Comparison of ENCODE assay signal across 8 cellular contexts in genomic region chr4:70994387-70995099, GRCh38. TPM values are rescaled to one million over a fixed set of nuclear protein-coding genes. Genes with fewer than 3 reads are reported as not detected.
DNase-seq lines count a peak whose midpoint lies in the region; ATAC-seq lines count a peak whose summit lies in the region.

No MANE protein-coding gene starts in this region.

- POLR2A ChIA-PET in CD4-positive, alpha-beta memory T cell (lab: Charles Lee; ENCODE audit: partially characterized antibody): interaction anchor here (0.6 to 4.1 kb wide), 11 partner anchors 10 to 306 kb away, joined by 3 to 44 read pairs (median 5); partner anchors contain the start of genes GRSF1, MOB1B and UTP3

- H3K27ac ChIP-seq in CD4-positive, alpha-beta memory T cell (ENCODE audit: low read depth, low read length): peak overlapping the region; percentile 80

- peak; percentile 18 for ATAC-seq in GM19463 (IDR thresholded peaks at IDR 0.05; ENCODE audit: unreplicated experiment)
- peak; percentile 36 for ATAC-seq in HG03571 (IDR thresholded peaks at IDR 0.05; ENCODE audit: unreplicated experiment)
- peak; percentile 62 for ATAC-seq in memory B cell (ENCODE audit: low read depth)

- H3K27ac Mint-ChIP-seq in CD4-positive, alpha-beta memory T cell: peak overlapping the region; percentile 79 to 98 (median 93)
- H3K27ac Mint-ChIP-seq in activated T-helper 2 cell treated with anti-CD3 and anti-CD28 coated beads, Interferon-gamma antibody, Interleukin-2, Interleukin-4, amounts not matched to agents 10 μg/mL and 5 μg/mL and 100 μg/mL, durations not matched to agents 14 hours and 24 hours and 36 hours: peak overlapping the region; percentile 93
- H3K27ac Mint-ChIP-seq in memory B cell: peak overlapping the region; percentile 82

- H3K27me3 ChIP-seq in CD4-positive, alpha-beta memory T cell (ENCODE audit: insufficient read depth, low read length): no peaks in the 10 kb centered on the region

- H3K27me3 Mint-ChIP-seq in CD4-positive, alpha-beta memory T cell: no peaks in the 10 kb centered on the region
- no peaks in the 10 kb centered on the region for H3K27me3 Mint-ChIP-seq in activated T-helper 2 cell treated with anti-CD3 and anti-CD28 coated beads, Interferon-gamma antibody, Interleukin-2, Interleukin-4, amounts not matched to agents 10 μg/mL and 5 μg/mL and 100 μg/mL, durations not matched to agents 14 hours and 24 hours and 36 hours (ENCODE audit: low read depth)
- H3K27me3 Mint-ChIP-seq in memory B cell: no peaks in the 10 kb centered on the region

- no peaks in the 10 kb centered on the region for H3K9me3 Mint-ChIP-seq in CD4-positive, alpha-beta memory T cell
- peaks cover 2% of the 10 kb centered on the region for H3K9me3 Mint-ChIP-seq in activated T-helper 2 cell treated with anti-CD3 and anti-CD28 coated beads, Interferon-gamma antibody, Interleukin-2, Interleukin-4, amounts not matched to agents 10 μg/mL and 5 μg/mL and 100 μg/mL, durations not matched to agents 14 hours and 24 hours and 36 hours
- H3K9me3 Mint-ChIP-seq in memory B cell: no peaks in the 10 kb centered on the region

- no peaks in the 10 kb centered on the region for H3K9me3 ChIP-seq in CD4-positive, alpha-beta memory T cell (ENCODE audit: control insufficient read depth in 1 of 2, low read length in 2 of 2)

- H3K4me1 ChIP-seq in CD4-positive, alpha-beta memory T cell (ENCODE audit: insufficient read depth, low read length): peaks cover 59% of the 10 kb centered on the region

- peak overlapping the region; percentile 81 to 99 for H3K4me3 ChIP-seq in CD4-positive, alpha-beta memory T cell (ENCODE audit: low read length in 2 of 2)

- H3K36me3 Mint-ChIP-seq in CD4-positive, alpha-beta memory T cell: peaks cover 17 to 24% of the 10 kb centered on the region in 2 donors
- peaks cover 55% of the 10 kb centered on the region for H3K36me3 Mint-ChIP-seq in activated T-helper 2 cell treated with anti-CD3 and anti-CD28 coated beads, Interferon-gamma antibody, Interleukin-2, Interleukin-4, amounts not matched to agents 10 μg/mL and 5 μg/mL and 100 μg/mL, durations not matched to agents 14 hours and 24 hours and 36 hours (ENCODE audit: low read depth)
- peaks cover 12% of the 10 kb centered on the region for H3K36me3 Mint-ChIP-seq in memory B cell

- H3K36me3 ChIP-seq in CD4-positive, alpha-beta memory T cell (ENCODE audit: insufficient read depth, low read length): peaks cover 8% of the 10 kb centered on the region

- CTCF ChIA-PET in CD4-positive, alpha-beta memory T cell (lab: Charles Lee; ENCODE audit: partially characterized antibody): interaction anchor here (0.6 to 8.0 kb wide), 10 partner anchors 10 to 343 kb away, joined by 3 to 127 read pairs (median 5); no protein-coding TSS in a partner anchor

- peaks cover 42 to 67% (median 51%) of the 10 kb centered on the region in 4 donors for H3K4me1 Mint-ChIP-seq in CD4-positive, alpha-beta memory T cell
- H3K4me1 Mint-ChIP-seq in activated T-helper 2 cell treated with anti-CD3 and anti-CD28 coated beads, Interferon-gamma antibody, Interleukin-2, Interleukin-4, amounts not matched to agents 10 μg/mL and 5 μg/mL and 100 μg/mL, durations not matched to agents 14 hours and 24 hours and 36 hours (ENCODE audit: low read depth): peaks cover 44% of the 10 kb centered on the region
- H3K4me1 Mint-ChIP-seq in memory B cell: peaks cover 42% of the 10 kb centered on the region

- intact Hi-C loops in CD4-positive, alpha-beta memory T cell (cut with micrococcal nuclease): loop anchor here (5.0 kb wide), 1 partner anchor 307 kb away; the partner anchor contains the start of gene UTP3
- intact Hi-C loops in activated T-helper 2 cell treated with anti-CD3 and anti-CD28 coated beads, Interferon-gamma antibody, Interleukin-2, Interleukin-4, amounts not matched to agents 10 μg/mL and 5 μg/mL and 100 μg/mL, durations not matched to agents 14 hours and 24 hours and 36 hours (cut with micrococcal nuclease): loop anchor here (5.0 to 10.0 kb wide), 3 partner anchors 47 to 287 kb away; no protein-coding TSS in a partner anchor

- H3K4me3 Mint-ChIP-seq in CD4-positive, alpha-beta memory T cell: peak overlapping the region; percentile 88 to 99 (median 96)
- peak overlapping the region; percentile 99 for H3K4me3 Mint-ChIP-seq in activated T-helper 2 cell treated with anti-CD3 and anti-CD28 coated beads, Interferon-gamma antibody, Interleukin-2, Interleukin-4, amounts not matched to agents 10 μg/mL and 5 μg/mL and 100 μg/mL, durations not matched to agents 14 hours and 24 hours and 36 hours (ENCODE audit: low read depth)
- H3K4me3 Mint-ChIP-seq in memory B cell: peak overlapping the region; percentile 96

- no peak for DNase-seq in CD4-positive, alpha-beta memory T cell
- no peak for DNase-seq in activated T-helper 2 cell treated with anti-CD3 and anti-CD28 coated beads, Interferon-gamma antibody, Interleukin-2, Interleukin-4, amounts not matched to agents 10 μg/mL and 5 μg/mL and 100 μg/mL, durations not matched to agents 14 hours and 24 hours and 36 hours (ENCODE audit: low spot score)
- DNase-seq in memory B cell (ENCODE audit: low spot score in 2 of 2) (peak; percentile 15 to 46), GM19240 (ENCODE audit: insufficient read length, low spot score) (no peak), NCI-H446 (lab: John Stamatoyannopoulos, UW) (no peak)
- DNase-seq in stimulated activated CD8-positive, alpha-beta memory T cell treated with anti-CD3 and anti-CD28 coated beads, Interleukin-4, amount 100 ng/mL, for 48 hours: no peak

RNA-seq across cellular contexts. Expression of gene DCK, which starts 1.1 kb away (rescaled TPM):
- total RNA-seq in CD4-positive, alpha-beta memory T cell: 10 to 100 TPM; 54.7 to 56.9 TPM
- polyA plus RNA-seq in CD4-positive, alpha-beta memory T cell: 100 to 1,000 TPM in 1 of 2 donors, 10 to 100 TPM in 1; 89.4 to 134 TPM
- 35.1 and 35.3 TPM in 2 replicates for total RNA-seq in activated T-helper 2 cell treated with anti-CD3 and anti-CD28 coated beads, Interferon-gamma antibody, Interleukin-2, Interleukin-4, amounts not matched to agents 10 μg/mL and 5 μg/mL and 100 μg/mL, durations not matched to agents 14 hours and 24 hours and 36 hours

Comparison
In these comparisons a context has a peak if more than half of its experiments do, and no peak if none do; other contexts are left out.
1. DNase-seq: peak in memory B cell (2 of 2); none in CD4-positive, alpha-beta memory T cell (0 of 5), activated T-helper 2 cell treated with anti-CD3 and anti-CD28 coated beads, Interferon-gamma antibody, Interleukin-2, Interleukin-4, amounts not matched to agents 10 μg/mL and 5 μg/mL and 100 μg/mL, durations not matched to agents 14 hours and 24 hours and 36 hours (single experiment), stimulated activated CD8-positive, alpha-beta memory T cell treated with anti-CD3 and anti-CD28 coated beads, Interleukin-4, amount 100 ng/mL, for 48 hours (single experiment), GM19240 (single experiment) and NCI-H446 (0 of 2).
2. Peak in every context shown above with its lines, with median percentiles within 50 percentile points of each other: H3K27ac Mint-ChIP-seq, H3K4me3 Mint-ChIP-seq and ATAC-seq.